17 cellular contexts compared by ENCODE assay signal in the genomic region with DNA sequence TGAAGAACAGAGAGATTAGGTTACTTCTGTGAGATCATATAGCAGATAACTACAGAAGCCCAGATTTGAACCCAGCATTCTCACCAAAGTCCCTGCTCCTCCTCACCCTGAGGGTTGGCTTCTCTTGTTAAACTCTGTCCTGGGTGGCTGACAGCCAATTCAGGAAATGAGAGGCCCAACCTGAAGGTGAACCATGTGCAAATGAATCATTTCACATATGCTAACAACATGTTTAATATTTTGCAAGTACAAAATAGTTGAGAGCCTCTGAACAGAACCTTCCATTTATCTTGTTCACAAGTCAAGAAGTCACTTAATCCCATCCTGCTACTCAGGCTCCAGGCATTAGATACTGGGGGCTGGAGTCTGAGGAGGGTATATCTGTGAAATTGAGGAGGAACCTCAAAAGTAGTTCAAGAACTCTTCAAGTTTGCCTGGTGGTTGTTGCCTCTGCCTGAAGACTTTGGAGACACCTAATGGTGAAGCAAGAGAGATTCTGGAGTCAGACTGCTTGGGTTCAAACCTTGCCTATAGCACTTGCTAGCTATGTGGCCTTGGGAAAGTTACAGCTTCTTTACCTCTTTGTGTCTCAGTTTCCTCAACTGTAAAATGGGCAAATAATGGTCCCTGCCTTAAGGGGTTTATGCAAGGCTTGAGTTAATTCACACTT.
A peak's percentile ranks its signal among the peaks of the same experiment; 100 is the strongest.
DNase-seq lines count a peak whose midpoint lies in the region; FAIRE-seq and TF ChIP-seq lines count a peak whose summit lies in the region.
"Had no signal": no experiment of that assay in that cellular context is flagged by ENCODE, and none has a peak within 500 bp of the region (broad histone marks: within the 10 kb centered on the region; RNA-seq: fewer than 3 reads in every experiment).

No MANE protein-coding gene starts in this region.

- H3K36me3 ChIP-seq in Karpas-422 (ENCODE audit: insufficient read depth, low read length) (no peaks in the 10 kb centered on the region), brain microvascular endothelial cell (replicated peaks) (no peaks in the 10 kb centered on the region), keratinocyte (ENCODE audit: control insufficient read depth in 2 of 2, extremely low read depth in 1 of 2, insufficient read depth in 2 of 2, low read length in 2 of 2) (no peaks in the 10 kb centered on the region)

- no peaks in the 10 kb centered on the region for H3K36me3 Mint-ChIP-seq in activated T-helper 2 cell treated with anti-CD3 and anti-CD28 coated beads, Interferon-gamma antibody, Interleukin-2, Interleukin-4, amounts not matched to agents 10 μg/mL and 5 μg/mL and 100 μg/mL, durations not matched to agents 14 hours and 24 hours and 36 hours (ENCODE audit: low read depth)
- H3K36me3 Mint-ChIP-seq: stimulated activated memory B cell treated with anti-CD40 and anti-IgM and Interleukin-4, amounts not matched to agents 10 μg/mL and 1 μg/mL and 100 μg/mL, for 72 hours had no signal

- H2AFZ ChIP-seq in Karpas-422 (ENCODE audit: low read length) (no peak overlapping the region), keratinocyte (ENCODE audit: control insufficient read depth, low read length) (no peak overlapping the region)

- H3K27ac ChIP-seq in Karpas-422 (ENCODE audit: low read length) (no peak overlapping the region), brain microvascular endothelial cell (no peak overlapping the region), keratinocyte (ENCODE audit: control insufficient read depth, insufficient read depth, low read length) (no peak overlapping the region)

- in situ Hi-C loops in brain microvascular endothelial cell (cut with HindIII; ENCODE audit: low pct_ligation_motif_present, low sequenced_read_pairs) = no loop called here

- H3K9me1 ChIP-seq in keratinocyte (ENCODE audit: control insufficient read depth, extremely low read depth, insufficient read depth, low read length) = no peaks in the 10 kb centered on the region

- H3K27me3 ChIP-seq in Karpas-422 (ENCODE audit: low read length) (no peaks in the 10 kb centered on the region), brain microvascular endothelial cell (replicated peaks) (no peaks in the 10 kb centered on the region), keratinocyte (ENCODE audit: control insufficient read depth, extremely low read depth, insufficient read depth, low read length) (no peaks in the 10 kb centered on the region)

- no peaks in the 10 kb centered on the region for H3K79me2 ChIP-seq in Karpas-422 (ENCODE audit: low read length)
- H3K79me2 ChIP-seq in keratinocyte (ENCODE audit: control insufficient read depth, insufficient read depth, low read length) = no peaks in the 10 kb centered on the region

- H3K9me3 ChIP-seq in Karpas-422 (ENCODE audit: low read length) (no peaks in the 10 kb centered on the region), keratinocyte (ENCODE audit: control insufficient read depth, low read depth, low read length) (no peaks in the 10 kb centered on the region)

- H3K9ac ChIP-seq in Karpas-422 (ENCODE audit: low read length) (no peak overlapping the region), keratinocyte (ENCODE audit: control insufficient read depth, extremely low read depth, insufficient read depth, low read length) (no peak overlapping the region)

- intact Hi-C loops in activated T-helper 2 cell treated with anti-CD3 and anti-CD28 coated beads, Interferon-gamma antibody, Interleukin-2, Interleukin-4, amounts not matched to agents 10 μg/mL and 5 μg/mL and 100 μg/mL, durations not matched to agents 14 hours and 24 hours and 36 hours (cut with micrococcal nuclease) = no loop called here

- dilution Hi-C loops in keratinocyte (cut with MboI; ENCODE audit: extremely low pct_ligation_motif_present, low sequenced_read_pairs) = no loop called here

- H3K27ac Mint-ChIP-seq in activated T-helper 2 cell treated with anti-CD3 and anti-CD28 coated beads, Interferon-gamma antibody, Interleukin-2, Interleukin-4, amounts not matched to agents 10 μg/mL and 5 μg/mL and 100 μg/mL, durations not matched to agents 14 hours and 24 hours and 36 hours = no peak overlapping the region
- H3K27ac Mint-ChIP-seq: stimulated activated memory B cell treated with anti-CD40 and anti-IgM and Interleukin-4, amounts not matched to agents 10 μg/mL and 1 μg/mL and 100 μg/mL, for 72 hours had no signal

- H3K4me3 Mint-ChIP-seq in activated T-helper 2 cell treated with anti-CD3 and anti-CD28 coated beads, Interferon-gamma antibody, Interleukin-2, Interleukin-4, amounts not matched to agents 10 μg/mL and 5 μg/mL and 100 μg/mL, durations not matched to agents 14 hours and 24 hours and 36 hours (ENCODE audit: low read depth) = no peak overlapping the region
- H3K4me3 Mint-ChIP-seq: stimulated activated memory B cell treated with anti-CD40 and anti-IgM and Interleukin-4, amounts not matched to agents 10 μg/mL and 1 μg/mL and 100 μg/mL, for 72 hours had no signal

- H3K4me1 ChIP-seq in Karpas-422 (ENCODE audit: low read length) = no peaks in the 10 kb centered on the region
- peaks cover 26% of the 10 kb centered on the region for H3K4me1 ChIP-seq in keratinocyte (ENCODE audit: control insufficient read depth, extremely low read depth, insufficient read depth, low read length)

- TF ChIP-seq CTCF in brain microvascular endothelial cell (IDR thresholded peaks at IDR 0.05; ENCODE audit: low read depth, low read length, missing control alignments) = peak; percentile 42
- TF ChIP-seq CTCF in keratinocyte (optimal IDR thresholded peaks at IDR 0.05 in 1 of 3, IDR thresholded peaks at IDR 0.05 in 1 of 3, conservative IDR thresholded peaks at IDR 0.05 in 1 of 3; ENCODE audit: extremely low read depth in 1 of 3, insufficient read depth in 2 of 3, low read length in 3 of 3) = peak; percentile 6 to 31 (median 14)
- TF ChIP-seq CTCF in D721Med (IDR thresholded peaks at IDR 0.05; ENCODE audit: insufficient read depth, missing control alignments) = no peak

- H3K9me3 Mint-ChIP-seq in activated T-helper 2 cell treated with anti-CD3 and anti-CD28 coated beads, Interferon-gamma antibody, Interleukin-2, Interleukin-4, amounts not matched to agents 10 μg/mL and 5 μg/mL and 100 μg/mL, durations not matched to agents 14 hours and 24 hours and 36 hours = no peaks in the 10 kb centered on the region

- DNase-seq in ELR (ENCODE audit: low read depth) (peak; percentile 78), Karpas-422 (peak; percentile 44), brain microvascular endothelial cell (peak; percentile 51), keratinocyte (ENCODE audit: low read depth, low spot score) (peak; percentile 15), SHP77 treated with DMSO at 0.1 percent for 48 hours (lab: John Stamatoyannopoulos, UW) (no peak), NCI-H774 (lab: John Stamatoyannopoulos, UW) (no peak), D721Med (ENCODE audit: insufficient read length, low spot score) (no peak)
- no peak for DNase-seq in activated T-helper 2 cell treated with anti-CD3 and anti-CD28 coated beads, Interferon-gamma antibody, Interleukin-2, Interleukin-4, amounts not matched to agents 10 μg/mL and 5 μg/mL and 100 μg/mL, durations not matched to agents 14 hours and 24 hours and 36 hours (ENCODE audit: low spot score)
- DNase-seq: activated effector memory CD4-positive, alpha-beta T cell treated with Interleukin-2 at 50 U/mL for 16 hours; COR-L47; head of caudate nucleus; NCI-H1092; NCI-H524; stimulated activated CD4-positive, alpha-beta T cell treated with anti-CD3 and anti-CD28 coated beads, Interleukin-1b, Interleukin-23, amount 100 ng/mL, for 48 hours had no signal

- H3K27me3 Mint-ChIP-seq in activated T-helper 2 cell treated with anti-CD3 and anti-CD28 coated beads, Interferon-gamma antibody, Interleukin-2, Interleukin-4, amounts not matched to agents 10 μg/mL and 5 μg/mL and 100 μg/mL, durations not matched to agents 14 hours and 24 hours and 36 hours (ENCODE audit: low read depth) = no peaks in the 10 kb centered on the region

- H3K4me1 Mint-ChIP-seq in activated T-helper 2 cell treated with anti-CD3 and anti-CD28 coated beads, Interferon-gamma antibody, Interleukin-2, Interleukin-4, amounts not matched to agents 10 μg/mL and 5 μg/mL and 100 μg/mL, durations not matched to agents 14 hours and 24 hours and 36 hours (ENCODE audit: low read depth) = no peaks in the 10 kb centered on the region

- H3K4me2 ChIP-seq in Karpas-422 (ENCODE audit: low read depth, low read length, poor library complexity, severe bottlenecking) (no peak overlapping the region), keratinocyte (ENCODE audit: control insufficient read depth, extremely low read depth, insufficient read depth, low read depth, low read length) (no peak overlapping the region)

- FAIRE-seq in keratinocyte (lab: Jason Lieb, UNC) = peak; percentile 69
- FAIRE-seq in D721Med (lab: Jason Lieb, UNC) = no peak
- FAIRE-seq: colon, GM12892 had no signal

- H4K20me1 ChIP-seq in Karpas-422 (ENCODE audit: insufficient read depth, low read depth, low read length) (no peaks in the 10 kb centered on the region), keratinocyte (ENCODE audit: control insufficient read depth, extremely low read depth, insufficient read depth, low read length) (no peaks in the 10 kb centered on the region)

- no peaks in the 10 kb centered on the region for H3K9me2 ChIP-seq in Karpas-422 (replicated peaks; ENCODE audit: insufficient read depth, low read length)

- H3K4me3 ChIP-seq in Karpas-422 (ENCODE audit: low read length) (no peak overlapping the region), brain microvascular endothelial cell (ENCODE audit: low read depth, low read length) (no peak overlapping the region), keratinocyte (ENCODE audit: control insufficient read depth in 2 of 3, extremely low read depth in 1 of 3, insufficient read depth in 2 of 3, low read depth in 1 of 3, low read length in 3 of 3) (no peak overlapping the region)

Comparison
In these comparisons a context has a peak if more than half of its experiments do, and no peak if none do; other contexts are left out.
1. DNase-seq: peak in ELR (single experiment), Karpas-422 (single experiment), brain microvascular endothelial cell (single experiment) and keratinocyte (single experiment); none in SHP77 treated with DMSO at 0.1 percent for 48 hours (single experiment), NCI-H774 (single experiment), D721Med (single experiment) and activated T-helper 2 cell treated with anti-CD3 and anti-CD28 coated beads, Interferon-gamma antibody, Interleukin-2, Interleukin-4, amounts not matched to agents 10 μg/mL and 5 μg/mL and 100 μg/mL, durations not matched to agents 14 hours and 24 hours and 36 hours (single experiment).